24 cellular contexts compared by ENCODE assay signal in the genomic region with DNA sequence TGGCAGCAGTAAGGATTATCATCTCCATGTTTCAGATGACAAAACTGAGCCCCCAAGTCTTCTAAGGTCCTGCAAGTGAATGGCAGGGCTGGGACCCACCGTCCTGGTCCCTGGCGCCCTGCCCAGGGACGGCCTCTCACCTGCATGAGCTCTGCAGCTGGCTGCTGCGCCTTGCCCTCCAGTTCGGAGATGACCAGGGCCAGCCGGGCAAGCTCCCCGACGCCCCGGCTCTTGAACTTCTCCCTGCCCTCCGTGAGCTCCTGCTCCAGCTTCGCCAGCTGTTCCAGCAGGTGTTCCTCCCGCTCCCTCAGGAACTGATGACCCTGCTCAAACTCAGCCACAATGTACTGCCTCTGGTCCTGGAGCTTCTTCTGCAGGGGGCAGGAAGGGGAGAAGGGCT. TPM values are rescaled to one million over a fixed set of nuclear protein-coding genes. Genes with fewer than 3 reads are reported as not detected.
DNase-seq lines count a peak whose midpoint lies in the region; ATAC-seq and TF ChIP-seq lines count a peak whose summit lies in the region.
"Had no signal": no experiment of that assay in that cellular context is flagged by ENCODE, and none has a peak within 500 bp of the region (broad histone marks: within the 10 kb centered on the region; RNA-seq: fewer than 3 reads in every experiment).

No MANE protein-coding gene starts in this region.

- H3K36me3 Mint-ChIP-seq in T-helper 17 cell (ENCODE audit: low read depth) = peaks cover 17% of the 10 kb centered on the region

- H2AFZ ChIP-seq in neuronal stem cell (ENCODE audit: low read length) = no peak overlapping the region

- no peak for TF ChIP-seq EP300 in esophagus muscularis mucosa (IDR thresholded peaks at IDR 0.05)

- intact Hi-C loops in esophagus muscularis mucosa (cut with DNase I) = no loop called here

- no peak overlapping the region for H4K91ac ChIP-seq in neuronal stem cell (ENCODE audit: low read depth, low read length, poor library complexity)

- no peak overlapping the region for H2BK120ac ChIP-seq in neuronal stem cell (ENCODE audit: low read depth, low read length)

- CTCF ChIA-PET in HEK293 (lab: Yijun Ruan, JAX) = interaction anchor here (0.6 to 3.3 kb wide), 4 partner anchors 23 to 493 kb away, joined by 3 to 14 read pairs (median 3); no protein-coding TSS in a partner anchor

- POLR2A ChIA-PET in HEK293 (lab: Yijun Ruan, JAX) = no interaction called here

- H3K4me1 ChIP-seq in HEK293 (ENCODE audit: control insufficient read depth, insufficient read depth, low read length) = 0 out of 2 replicates have a peak, but pooled peaks cover 3% of the 10 kb centered on the region
- H3K4me1 ChIP-seq in esophagus muscularis mucosa = peaks cover 0 to 6% (median 3%) of the 10 kb centered on the region in 4 donors
- peaks cover 0 to 1% of the 10 kb centered on the region in 2 donors for H3K4me1 ChIP-seq in neuronal stem cell (ENCODE audit: control insufficient read depth in 2 of 2, insufficient read depth in 1 of 2, low read depth in 1 of 2, low read length in 2 of 2)
- H3K4me1 ChIP-seq: BE2C had no signal

- TF ChIP-seq CTCF in HEK293 (tag by site-specific recombination; IDR thresholded peaks at IDR 0.05) = no peak
- no peak for TF ChIP-seq CTCF in esophagus muscularis mucosa (IDR thresholded peaks at IDR 0.05)

- H3K4ac ChIP-seq in neuronal stem cell (ENCODE audit: low read length) = no peak overlapping the region

- H3K9me3 ChIP-seq in HEK293 (ENCODE audit: control insufficient read depth, insufficient read depth, low read depth, low read length) (no peaks in the 10 kb centered on the region), T-helper 17 cell (ENCODE audit: control insufficient read depth, low read length, poor library complexity, severe bottlenecking) (no peaks in the 10 kb centered on the region), esophagus muscularis mucosa (no peaks in the 10 kb centered on the region), neuronal stem cell (replicated peaks in 1 of 2; ENCODE audit: control insufficient read depth in 2 of 2, insufficient read depth in 1 of 2, low read depth in 1 of 2, low read length in 2 of 2) (no peaks in the 10 kb centered on the region)
- H3K9me3 ChIP-seq: A549; BE2C; BLaER1 treated with 17β-estradiol and CSF1 and Interleukin-3, amounts not matched to agents 10 nM and 100 nM; HAP-1 had no signal

- H3K27ac ChIP-seq in HEK293 (ENCODE audit: extremely low read depth, low read depth, low read length) = no peak overlapping the region
- no peak overlapping the region for H3K27ac ChIP-seq in esophagus muscularis mucosa (replicated peaks in 1 of 4)
- H3K27ac ChIP-seq in neuronal stem cell (replicated peaks; ENCODE audit: low read length) = no peak overlapping the region
- H3K27ac ChIP-seq: 22Rv1, A549 had no signal

- H3K4me3 ChIP-seq in HEK293 (ENCODE audit: low read depth, low read length) (no peak overlapping the region), esophagus muscularis mucosa (no peak overlapping the region), neuronal stem cell (ENCODE audit: low read length in 2 of 2) (no peak overlapping the region)
- H3K4me3 ChIP-seq: A549; BLaER1 treated with 17β-estradiol and CSF1 and Interleukin-3, amounts not matched to agents 10 nM and 100 nM; GM12878; HAP-1 had no signal

- H2BK12ac ChIP-seq in neuronal stem cell (ENCODE audit: low read length) = no peak overlapping the region

- ATAC-seq in T-helper 17 cell (no peak), HG02763 (IDR thresholded peaks at IDR 0.05; ENCODE audit: unreplicated experiment) (no peak), HG03521 (IDR thresholded peaks at IDR 0.05; ENCODE audit: unreplicated experiment) (no peak)
- ATAC-seq: A549 had no signal

- peak overlapping the region; percentile 85 for H3K27ac Mint-ChIP-seq in T-helper 17 cell
- H3K27ac Mint-ChIP-seq: CD4-positive, alpha-beta T cell had no signal

- no peak overlapping the region for H3K14ac ChIP-seq in neuronal stem cell (ENCODE audit: low read length)

- peaks cover 2% of the 10 kb centered on the region for H3K79me1 ChIP-seq in neuronal stem cell (ENCODE audit: low read depth, low read length)

- H3K36me3 ChIP-seq in HEK293 (ENCODE audit: control insufficient read depth in 2 of 2, insufficient read depth in 1 of 2, low read length in 2 of 2) (peaks cover 24 to 78% of the 10 kb centered on the region in 2 experiments), esophagus muscularis mucosa (peaks cover 45 to 91% (median 87%) of the 10 kb centered on the region in 4 donors), neuronal stem cell (replicated peaks in 1 of 2; ENCODE audit: control insufficient read depth in 2 of 2, insufficient read depth in 2 of 2, low read length in 2 of 2) (peaks cover 4 to 92% of the 10 kb centered on the region in 2 donors)

- no peak overlapping the region for H3K9ac ChIP-seq in neuronal stem cell (ENCODE audit: low read depth, low read length, poor library complexity)
- H3K9ac ChIP-seq: BLaER1 treated with 17β-estradiol and CSF1 and Interleukin-3, amounts not matched to agents 10 nM and 100 nM had no signal

- no peak for TF ChIP-seq POLR2A in esophagus muscularis mucosa (IDR thresholded peaks at IDR 0.05; ENCODE audit: low read depth)

- H3K4me1 Mint-ChIP-seq in T-helper 17 cell = peaks cover 17% of the 10 kb centered on the region

- H3K4me3 Mint-ChIP-seq in T-helper 17 cell = no peak overlapping the region
- H3K4me3 Mint-ChIP-seq: CD14-positive monocyte; CD4-positive, alpha-beta T cell; CD8-positive, alpha-beta memory T cell had no signal

- DNase-seq in T-helper 17 cell (no peak), esophagus muscularis mucosa (ENCODE audit: extremely low spot score) (peak; percentile 39), neuronal stem cell (ENCODE audit: low spot score) (no peak), A172 (ENCODE audit: low spot score) (no peak), NCI-H146 treated with DMSO at 0.1 percent for 48 hours (lab: John Stamatoyannopoulos, UW; ENCODE audit: unreplicated experiment) (no peak)
- DNase-seq: ACHN; AML-193; BE2C; CD4-positive, alpha-beta T cell; CD8-positive, alpha-beta memory T cell; DMS 273 treated with DMSO at 0.1 percent for 48 hours; DMS79; EL; GDM1; GOT3 had no signal

- no peak overlapping the region for H4K8ac ChIP-seq in neuronal stem cell (ENCODE audit: low read depth, low read length)

- WGBS in esophagus muscularis mucosa = 97% methylated on average over 11 of the region's 12 CpGs
- WGBS in neuronal stem cell (ENCODE audit: extremely low coverage in 2 of 2, insufficient read length in 2 of 2, insufficient replicate concordance in 1 of 2), 2 donors = no CpG with 5 or more reads among the region's 12 CpGs

- no peaks in the 10 kb centered on the region for H3K27me3 Mint-ChIP-seq in T-helper 17 cell
- H3K27me3 Mint-ChIP-seq: CD4-positive, alpha-beta T cell; CD8-positive, alpha-beta memory T cell had no signal

- H2AK5ac ChIP-seq in neuronal stem cell (ENCODE audit: low read depth, low read length) = no peak overlapping the region

- H3K27me3 ChIP-seq in esophagus muscularis mucosa (no peaks in the 10 kb centered on the region), neuronal stem cell (ENCODE audit: control insufficient read depth in 3 of 3, insufficient read depth in 3 of 3, low read depth in 1 of 3, low read length in 3 of 3) (no peaks in the 10 kb centered on the region)
- H3K27me3 ChIP-seq: BE2C; BLaER1 treated with 17β-estradiol and CSF1 and Interleukin-3, amounts not matched to agents 10 nM and 100 nM had no signal

- no peak overlapping the region for H2BK5ac ChIP-seq in neuronal stem cell (ENCODE audit: low read length)

- peak overlapping the region; percentile 46 for H3K23ac ChIP-seq in neuronal stem cell (ENCODE audit: low read depth, low read length, poor library complexity)

- no peak overlapping the region for H3K18ac ChIP-seq in neuronal stem cell (ENCODE audit: low read length)

- H3K4me2 ChIP-seq in neuronal stem cell (ENCODE audit: insufficient read depth, low read length, poor library complexity, severe bottlenecking) = no peak overlapping the region
- H3K4me2 ChIP-seq: A549 had no signal

- H2BK15ac ChIP-seq in neuronal stem cell (ENCODE audit: low read length) = no peak overlapping the region

TF ChIP-seq in HEK293, 187 proteins besides CTCF, POLR2A, EP300 and RAD21:
- TF ChIP-seq ZNF785 (tag by site-specific recombination; IDR thresholded peaks at IDR 0.05) (no peak), SP7 (tag by site-specific recombination; IDR thresholded peaks at IDR 0.05) (no peak), ZNF341 (tag by site-specific recombination; IDR thresholded peaks at IDR 0.05; ENCODE audit: low read depth) (peak; percentile 35; the same call in 1 of the 2 replicates), SP3 (tag by site-specific recombination; IDR thresholded peaks at IDR 0.05) (no peak)

RNA-seq across cellular contexts. Expression of a gene that starts 16.8 kb away (rescaled TPM):
- total RNA-seq in T-helper 17 cell (10 to 100 TPM; 51.2 to 63.1 TPM), esophagus muscularis mucosa (10 to 100 TPM; 33.6 to 58.8 (median 46.3) TPM)
- polyA plus RNA-seq in neuronal stem cell (2013, experiment 1 of 2) = 8.7 TPM
- polyA plus RNA-seq in neuronal stem cell (2013, experiment 2 of 2) = 8.4 TPM
- 27.8 and 37.0 TPM in 2 replicates for total RNA-seq in A172 (2014; rRNA removed; shearing (Covaris generic))

RNA-seq across cellular contexts. Expression of a gene that starts 33.0 kb away (rescaled TPM):
- total RNA-seq in T-helper 17 cell = not detected
- under 1 TPM in 1 of 4 donors, not detected in 3; 0.42 TPM for total RNA-seq in esophagus muscularis mucosa
- polyA plus RNA-seq in neuronal stem cell (2013, experiment 1 of 2) = 0.07 TPM
- 0.04 TPM for polyA plus RNA-seq in neuronal stem cell (2013, experiment 2 of 2)
- not detected in 2 replicates for total RNA-seq in A172 (2014; rRNA removed; shearing (Covaris generic))
- total RNA-seq: CD4-positive, alpha-beta T cell; CD8-positive, alpha-beta memory T cell; GM12878 had no signal
- polyA plus RNA-seq: CD14-positive monocyte; CD8-positive, alpha-beta memory T cell had no signal

RNA-seq across cellular contexts. Expression of a gene that starts 35.4 kb away (rescaled TPM):
- under 1 TPM in 1 of 2 donors, not detected in 1; 0.37 TPM for total RNA-seq in T-helper 17 cell
- under 1 TPM in 3 of 4 donors, not detected in 1; 0.17 to 0.50 (median 0.42) TPM for total RNA-seq in esophagus muscularis mucosa
- polyA plus RNA-seq in neuronal stem cell (2013, experiment 1 of 2) = not detected
- not detected for polyA plus RNA-seq in neuronal stem cell (2013, experiment 2 of 2)
- not detected in 2 replicates for total RNA-seq in A172 (2014; rRNA removed; shearing (Covaris generic))
- total RNA-seq: CD4-positive, alpha-beta T cell; CD8-positive, alpha-beta memory T cell; GM12878 had no signal
- polyA plus RNA-seq: CD14-positive monocyte; CD8-positive, alpha-beta memory T cell had no signal
